ENCODE assay signal across 8 cellular contexts in the genomic region with DNA sequence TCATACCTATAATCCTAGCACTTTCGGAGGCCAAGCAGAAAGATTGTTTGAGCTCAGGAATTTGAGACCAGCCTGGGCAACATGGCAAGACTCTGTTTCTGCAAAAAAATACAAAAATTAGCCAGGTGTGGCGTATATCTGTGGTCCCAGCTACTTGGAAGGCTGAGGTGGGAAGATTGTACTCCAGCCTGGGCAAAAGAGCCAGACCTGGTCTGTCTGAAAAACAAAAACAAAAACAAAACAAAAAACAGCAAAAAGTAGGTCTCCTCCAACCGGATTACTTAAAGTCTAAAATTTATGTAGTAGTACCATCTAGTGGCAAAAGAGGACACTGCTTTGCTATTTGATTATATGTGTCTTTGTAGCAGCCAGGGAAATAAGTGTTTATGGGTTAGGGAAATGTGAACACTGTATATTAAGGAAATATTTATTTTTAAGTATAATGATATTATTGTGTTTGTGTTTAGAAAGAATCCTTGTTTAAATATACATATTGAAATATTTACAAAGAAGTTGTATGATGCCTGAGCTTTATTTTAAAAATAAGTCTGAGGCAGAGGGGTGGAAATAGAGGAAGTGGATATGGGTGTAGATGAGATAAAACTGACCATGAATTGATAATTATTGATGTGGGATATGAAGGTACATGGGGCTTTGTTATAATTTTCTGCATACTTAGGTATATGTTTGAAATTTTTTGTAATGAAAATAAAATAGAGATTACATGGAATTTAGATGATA. TPM values are rescaled to one million over a fixed set of nuclear protein-coding genes. Genes with fewer than 3 reads are reported as not detected.
A peak's percentile ranks its signal among the peaks of the same experiment; 100 is the strongest.
DNase-seq lines count a peak whose midpoint lies in the region; ATAC-seq and TF ChIP-seq lines count a peak whose summit lies in the region.

No MANE protein-coding gene starts in this region.

- intact Hi-C loops in left ventricle myocardium inferior (cut with micrococcal nuclease), result loop anchor here (2.0 kb wide), 1 partner anchor 205 kb away; no protein-coding TSS in a partner anchor
- intact Hi-C loops in gastrocnemius medialis (cut with DNase I; ENCODE audit: low total_unique reads), result loop anchor here (1.0 to 5.0 kb wide), 3 partner anchors 50 to 206 kb away; no protein-coding TSS in a partner anchor

- peak overlapping the region; percentile 45 for H3K27ac ChIP-seq in left ventricle myocardium inferior (replicated peaks)
- peak overlapping the region in 3 of 4 donors; percentile 16 to 39 (median 34) for H3K27ac ChIP-seq in gastrocnemius medialis

- DNase-seq in CD1c-positive myeloid dendritic cell (ENCODE audit: extremely low spot score) (peak; percentile 79), NCI-H2227 treated with DMSO at 0.1 percent for 48 hours (lab: John Stamatoyannopoulos, UW) (peak; percentile 74), amniotic stem cell (lab: John Stamatoyannopoulos, UW) (peak; percentile 43), left ventricle myocardium inferior (no peak), gastrocnemius medialis (no peak), T-helper 9 cell (no peak)

- no peak for TF ChIP-seq POLR2A in gastrocnemius medialis (IDR thresholded peaks at IDR 0.05)

- H3K9me3 ChIP-seq in left ventricle myocardium inferior (replicated peaks) (no peaks in the 10 kb centered on the region), gastrocnemius medialis (no peaks in the 10 kb centered on the region)

- in situ Hi-C loops in gastrocnemius medialis (cut with MboI; ENCODE audit: low sequenced_read_pairs in 4 of 4), result loop anchor here in 3 of 4 donors (5.0 to 25.0 kb wide), 2 partner anchors 205 to 595 kb away; no protein-coding TSS in a partner anchor

- no peak overlapping the region for H3K4me3 ChIP-seq in left ventricle myocardium inferior
- peak overlapping the region in 2 of 4 donors; percentile 8 to 22 for H3K4me3 ChIP-seq in gastrocnemius medialis

- H3K4me1 ChIP-seq in left ventricle myocardium inferior (peaks cover 37% of the 10 kb centered on the region), gastrocnemius medialis (peaks cover 0 to 5% of the 10 kb centered on the region in 2 donors)

- ATAC-seq in GM18520 (IDR thresholded peaks at IDR 0.05; ENCODE audit: unreplicated experiment), result peak; percentile 63
- peak; percentile 90 for ATAC-seq in HG03066 (IDR thresholded peaks at IDR 0.05; ENCODE audit: low read depth, unreplicated experiment)
- ATAC-seq in gastrocnemius medialis, result peak; percentile 80 to 90

- H3K36me3 ChIP-seq in left ventricle myocardium inferior, result no peaks in the 10 kb centered on the region
- H3K36me3 ChIP-seq in gastrocnemius medialis, result no peaks in the 10 kb centered on the region

- peak; percentile 89 for TF ChIP-seq CTCF in left ventricle myocardium inferior (IDR thresholded peaks at IDR 0.05; ENCODE audit: borderline replicate concordance)
- TF ChIP-seq CTCF in gastrocnemius medialis (IDR thresholded peaks at IDR 0.05 in 4 of 5, conservative IDR thresholded peaks at IDR 0.05 in 1 of 5), result peak; percentile 64 to 92 (median 80)

- H3K27me3 ChIP-seq in left ventricle myocardium inferior (ENCODE audit: low read depth), result no peaks in the 10 kb centered on the region
- no peaks in the 10 kb centered on the region for H3K27me3 ChIP-seq in gastrocnemius medialis

RNA-seq across cellular contexts. Expression of a gene that starts 20.0 kb away (rescaled TPM):
- total RNA-seq in left ventricle myocardium inferior, result 33.4 TPM
- total RNA-seq in gastrocnemius medialis, result 100 to 1,000 TPM in 1 of 4 donors, 10 to 100 TPM in 3; 50.1 to 102 (median 60.4) TPM

Comparison
In these comparisons a context has a peak if more than half of its experiments do, and no peak if none do; other contexts are left out.
1. DNase-seq: peak in CD1c-positive myeloid dendritic cell (single experiment), NCI-H2227 treated with DMSO at 0.1 percent for 48 hours (single experiment) and amniotic stem cell (single experiment); none in left ventricle myocardium inferior (single experiment), gastrocnemius medialis (0 of 2) and T-helper 9 cell (single experiment).
2. Peak in every context shown above with its lines, with median percentiles within 50 percentile points of each other: ATAC-seq.